ENCODE assay signal across 8 cellular contexts in the genomic region with DNA sequence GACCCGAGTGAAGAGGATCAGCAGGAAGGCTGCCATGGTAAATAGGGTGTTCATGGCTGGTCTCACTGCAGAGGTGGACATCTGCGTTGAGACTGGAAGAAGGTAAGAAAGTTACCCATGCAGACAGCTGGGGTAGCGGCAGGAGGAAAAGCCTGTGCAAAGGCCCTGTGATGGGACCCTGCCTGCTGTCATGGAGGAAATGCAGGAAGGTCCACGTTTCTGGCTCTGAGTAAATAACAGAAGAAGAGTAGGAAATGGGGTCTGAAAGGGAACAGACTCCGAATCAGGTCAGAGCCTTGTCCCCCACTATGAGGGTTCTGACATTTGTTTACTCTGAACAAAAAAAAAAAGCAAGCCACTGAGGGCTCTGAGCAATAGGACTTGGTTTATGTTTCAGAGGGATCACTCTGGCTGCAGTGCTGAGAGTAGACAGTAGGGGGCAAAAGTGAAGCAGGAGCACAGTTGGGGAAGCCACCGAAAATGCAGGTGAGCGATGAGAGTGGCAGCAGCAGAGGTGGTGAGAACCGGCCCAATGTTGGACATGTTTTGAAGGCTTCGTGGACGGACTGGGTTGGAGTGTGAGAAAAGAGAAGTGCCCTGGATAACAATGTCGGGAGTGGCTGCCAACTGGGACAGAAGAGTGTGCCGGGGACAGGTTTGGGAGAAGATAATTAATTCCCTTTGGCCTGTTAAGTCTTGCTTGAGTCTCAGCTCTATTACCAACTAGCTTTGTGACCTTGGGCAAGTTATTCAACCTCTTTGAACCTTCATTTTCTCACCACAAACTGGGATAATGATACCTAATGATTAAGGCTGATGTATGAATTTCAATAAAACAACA. TPM values are rescaled to one million over a fixed set of nuclear protein-coding genes. Genes with fewer than 3 reads are reported as not detected.
DNase-seq lines count a peak whose midpoint lies in the region; ATAC-seq, FAIRE-seq and TF ChIP-seq lines count a peak whose summit lies in the region.

No MANE protein-coding gene starts in this region.

- H3K9me3 ChIP-seq in lung (ENCODE audit: control insufficient read depth in 2 of 2, insufficient read depth in 1 of 2, low read length in 1 of 2): no peaks in the 10 kb centered on the region

- peak; percentile 90 for ATAC-seq in HG02870 (IDR thresholded peaks at IDR 0.05; ENCODE audit: unreplicated experiment)
- no peak for ATAC-seq in lung (ENCODE audit: insufficient read depth, low FRiP score)

- H3K4me3 ChIP-seq in choroid plexus epithelial cell (ENCODE audit: low read depth, low read length): no peak overlapping the region
- H3K4me3 ChIP-seq in lung: no peak overlapping the region

- 61 to 75% methylated on average over 12 of the region's 12 CpGs for WGBS in lung, 2 donors

- TF ChIP-seq CTCF in 22Rv1 (IDR thresholded peaks at IDR 0.05) (peak; percentile 87), choroid plexus epithelial cell (conservative IDR thresholded peaks at IDR 0.05; ENCODE audit: low read depth, low read length) (peak; percentile 91), lung (IDR thresholded peaks at IDR 0.05; ENCODE audit: control extremely low read depth, extremely low read depth) (peak; percentile 63)

- H3K27ac ChIP-seq in 22Rv1: peak overlapping the region; percentile 76
- H3K27ac ChIP-seq in lung (ENCODE audit: low read depth in 1 of 2, low read length in 1 of 2): no peak overlapping the region

- H3K27me3 ChIP-seq in lung (ENCODE audit: control insufficient read depth, insufficient read depth): no peaks in the 10 kb centered on the region

- FAIRE-seq in GM12891 (lab: Jason Lieb, UNC): peak; percentile 87

- H3K36me3 ChIP-seq in lung (ENCODE audit: control insufficient read depth in 2 of 2, insufficient read depth in 2 of 2, low read length in 2 of 2): peaks cover 0 to 8% of the 10 kb centered on the region in 2 donors

- no peak for TF ChIP-seq POLR2A in GM12891 (IDR thresholded peaks at IDR 0.05; ENCODE audit: low read depth, low read length)

- DNase-seq in GM12891 (ENCODE audit: insufficient read length, low spot score) (peak; percentile 31), NCI-H2107 (lab: John Stamatoyannopoulos, UW) (peak; percentile 2), choroid plexus epithelial cell (ENCODE audit: low read depth) (peak; percentile 83), lung (ENCODE audit: low spot score) (peak; percentile 77)
- DNase-seq in activated CD4-positive, alpha-beta T cell treated with anti-CD3 and anti-CD28 coated beads for 24 hours (ENCODE audit: low read depth in 2 of 2): peak; percentile 73 to 74
- DNase-seq in stimulated activated CD8-positive, alpha-beta memory T cell treated with anti-CD3 and anti-CD28 coated beads, Interleukin-15, amount 100 ng/mL, for 48 hours (ENCODE audit: low read depth in 2 of 2): peak; percentile 53 to 62

- peaks cover 3 to 10% of the 10 kb centered on the region in 2 donors for H3K4me1 ChIP-seq in lung (ENCODE audit: control insufficient read depth in 2 of 2, insufficient read depth in 2 of 2, low read length in 2 of 2)

TF ChIP-seq in GM12891, 5 proteins besides CTCF, POLR2A, EP300 and RAD21:
- TF ChIP-seq SPI1 (IDR thresholded peaks at IDR 0.05; ENCODE audit: low read depth, low read length) (0 out of 2 replicates have a peak, but pooled peaks have one; percentile 0), POU2F2 (IDR thresholded peaks at IDR 0.05; ENCODE audit: low read depth, low read length) (no peak)

RNA-seq across cellular contexts. Expression of a gene that starts 57.9 kb away (rescaled TPM):
- 0.10 TPM for polyA plus RNA-seq in GM12891 (2012; ENCODE audit: low read depth, missing spikeins)
- total RNA-seq in lung: 10 to 100 TPM; 15.0 to 23.4 TPM
- 1 to 10 TPM; 8.4 to 9.6 TPM for polyA plus RNA-seq in lung

Comparison
In these comparisons a context has a peak if more than half of its experiments do, and no peak if none do; other contexts are left out.
1. DNase-seq: peak in every context shown above with its lines; median percentile 83 in choroid plexus epithelial cell; 77 in lung; 74 in activated CD4-positive, alpha-beta T cell treated with anti-CD3 and anti-CD28 coated beads for 24 hours; 58 in stimulated activated CD8-positive, alpha-beta memory T cell treated with anti-CD3 and anti-CD28 coated beads, Interleukin-15, amount 100 ng/mL, for 48 hours; 31 in GM12891; 2 in NCI-H2107.